Comparison of ENCODE assay signal across 25 cellular contexts in genomic region chr15:92021765-92022164, GRCh38.
A peak's percentile ranks its signal among the peaks of the same experiment; 100 is the strongest.
DNase-seq lines count a peak whose midpoint lies in the region; ATAC-seq and TF ChIP-seq lines count a peak whose summit lies in the region.
"Had no signal": no experiment of that assay in that cellular context is flagged by ENCODE, and none has a peak within 500 bp of the region (broad histone marks: within the 10 kb centered on the region; RNA-seq: fewer than 3 reads in every experiment).

No MANE protein-coding gene starts in this region.

- no peaks in the 10 kb centered on the region for H3K36me3 Mint-ChIP-seq in activated naive CD8-positive, alpha-beta T cell treated with anti-CD3 and anti-CD28 coated beads, Interleukin-2, amount 50 U/mL, for 24 hours (ENCODE audit: low read depth)
- H3K36me3 Mint-ChIP-seq: IgD-negative memory B cell had no signal

- peaks cover 16% of the 10 kb centered on the region for H3K4me1 Mint-ChIP-seq in activated naive CD8-positive, alpha-beta T cell treated with anti-CD3 and anti-CD28 coated beads, Interleukin-2, amount 50 U/mL, for 24 hours
- H3K4me1 Mint-ChIP-seq: IgD-negative memory B cell, nephron had no signal

- H3K27ac ChIP-seq in BLaER1 treated with 17β-estradiol and CSF1 and Interleukin-3, amounts not matched to agents 10 nM and 100 nM: no peak overlapping the region
- H3K27ac ChIP-seq: epithelial cell of prostate, lower lobe of right lung, upper lobe of left lung, VCaP had no signal

- H3K4me2 ChIP-seq in BLaER1 treated with 17β-estradiol and CSF1 and Interleukin-3, amounts not matched to agents 10 nM and 100 nM: peak overlapping the region in 9 of 11 experiments; percentile 2 to 58 (median 29); a peak in 9 of 22 replicates

- no peak overlapping the region for H3K27ac Mint-ChIP-seq in activated naive CD8-positive, alpha-beta T cell treated with anti-CD3 and anti-CD28 coated beads, Interleukin-2, amount 50 U/mL, for 24 hours
- H3K27ac Mint-ChIP-seq: activated T-cell treated with anti-CD3 and anti-CD28 coated beads, Interleukin-2, amount 50 U/mL, for 24 hours; nephron; T-helper 2 cell treated with Interferon-gamma antibody and Interleukin-4, amounts not matched to agents 5 μg/mL and 100 μg/mL, for 36 hours had no signal

- H3K4me3 ChIP-seq in BLaER1 treated with 17β-estradiol and CSF1 and Interleukin-3, amounts not matched to agents 10 nM and 100 nM: no peak overlapping the region
- H3K4me3 ChIP-seq in mucosa of descending colon: no peak overlapping the region
- H3K4me3 ChIP-seq: lower lobe of right lung, upper lobe of left lung had no signal

- intact Hi-C loops in mucosa of descending colon (cut with DNase I, micrococcal nuclease): no loop called here

- H3K9ac ChIP-seq in BLaER1 treated with 17β-estradiol and CSF1 and Interleukin-3, amounts not matched to agents 10 nM and 100 nM: no peak overlapping the region; a peak in 1 of 22 replicates

- H3K9me3 Mint-ChIP-seq in activated naive CD8-positive, alpha-beta T cell treated with anti-CD3 and anti-CD28 coated beads, Interleukin-2, amount 50 U/mL, for 24 hours: no peaks in the 10 kb centered on the region
- H3K9me3 Mint-ChIP-seq: activated T-cell treated with anti-CD3 and anti-CD28 coated beads, Interleukin-2, amount 50 U/mL, for 24 hours; IgD-negative memory B cell; nephron; T-helper 2 cell treated with Interferon-gamma antibody and Interleukin-4, amounts not matched to agents 5 μg/mL and 100 μg/mL, for 36 hours had no signal

- H4K20me1 ChIP-seq in BLaER1 treated with 17β-estradiol and CSF1 and Interleukin-3, amounts not matched to agents 10 nM and 100 nM: peaks cover 0 to 21% (median 0%) of the 10 kb centered on the region in 11 experiments; a peak in 4 of 22 replicates

- ATAC-seq in HG03139 (IDR thresholded peaks at IDR 0.05; ENCODE audit: unreplicated experiment) (peak; percentile 54), mucosa of descending colon (peak; percentile 71)
- peak; percentile 40 for ATAC-seq in activated naive CD8-positive, alpha-beta T cell treated with anti-CD3 and anti-CD28 coated beads, Interleukin-2, amount 50 U/mL, for 24 hours
- ATAC-seq: lower lobe of right lung had no signal

- H3K27me3 ChIP-seq in BLaER1 treated with 17β-estradiol and CSF1 and Interleukin-3, amounts not matched to agents 10 nM and 100 nM: no peaks in the 10 kb centered on the region
- H3K27me3 ChIP-seq: upper lobe of left lung had no signal

- no peaks in the 10 kb centered on the region for H3K36me3 ChIP-seq in BLaER1 treated with 17β-estradiol and CSF1 and Interleukin-3, amounts not matched to agents 10 nM and 100 nM
- no peaks in the 10 kb centered on the region for H3K36me3 ChIP-seq in mucosa of descending colon (ENCODE audit: low read depth)
- H3K36me3 ChIP-seq: lower lobe of right lung, upper lobe of left lung had no signal

- no peak overlapping the region for H3K4me3 Mint-ChIP-seq in activated naive CD8-positive, alpha-beta T cell treated with anti-CD3 and anti-CD28 coated beads, Interleukin-2, amount 50 U/mL, for 24 hours
- H3K4me3 Mint-ChIP-seq: activated T-cell treated with anti-CD3 and anti-CD28 coated beads, Interleukin-2, amount 50 U/mL, for 24 hours; IgD-negative memory B cell; nephron; T-helper 2 cell treated with Interferon-gamma antibody and Interleukin-4, amounts not matched to agents 5 μg/mL and 100 μg/mL, for 36 hours had no signal

- no peaks in the 10 kb centered on the region for H3K27me3 Mint-ChIP-seq in activated naive CD8-positive, alpha-beta T cell treated with anti-CD3 and anti-CD28 coated beads, Interleukin-2, amount 50 U/mL, for 24 hours
- H3K27me3 Mint-ChIP-seq: activated T-cell treated with anti-CD3 and anti-CD28 coated beads, Interleukin-2, amount 50 U/mL, for 24 hours; IgD-negative memory B cell had no signal

- DNase-seq in activated naive CD8-positive, alpha-beta T cell treated with anti-CD3 and anti-CD28 coated beads, Interleukin-2, amount 50 U/mL, for 24 hours: no peak
- DNase-seq in mucosa of descending colon: peak in 1 of 3 donors; percentile 19
- no peak for DNase-seq in activated CD4-positive, alpha-beta T cell treated with anti-CD3 and anti-CD28 coated beads for 48 hours
- no peak for DNase-seq in NK-92 treated with Interleukin-12 subunit alpha and Interleukin-12 subunit beta, amount 100 ng/mL, for 24 hours (lab: John Stamatoyannopoulos, UW)
- no peak for DNase-seq in stimulated activated CD8-positive, alpha-beta memory T cell treated with anti-CD3 and anti-CD28 coated beads, Interleukin-4, amount 100 ng/mL, for 48 hours
- DNase-seq: activated CD4-positive, alpha-beta T cell treated with anti-CD3 and anti-CD28 coated beads for 4 hours; activated gamma-delta T cell treated with Interleukin-2 at 50 U/mL for 16 hours; activated T-cell treated with anti-CD3 and anti-CD28 coated beads, Interleukin-2, amount 50 U/mL, for 24 hours; cerebellar nuclear complex; DMS79; glutamatergic neuron; kidney; lower lobe of right lung; NCI-H1105; NCI-H446; SHP77; substantia nigra; upper lobe of left lung had no signal

- H3K9me3 ChIP-seq in BLaER1 treated with 17β-estradiol and CSF1 and Interleukin-3, amounts not matched to agents 10 nM and 100 nM (replicated peaks in 1 of 11): no peaks in the 10 kb centered on the region
- H3K9me3 ChIP-seq in mucosa of descending colon: no peaks in the 10 kb centered on the region
- H3K9me3 ChIP-seq: lower lobe of right lung, upper lobe of left lung had no signal

- H3K4me1 ChIP-seq in BLaER1 treated with 17β-estradiol and CSF1 and Interleukin-3, amounts not matched to agents 10 nM and 100 nM: peaks cover 4 to 13% (median 7%) of the 10 kb centered on the region in 10 experiments; a peak in 18 of 20 replicates
- H3K4me1 ChIP-seq in mucosa of descending colon (ENCODE audit: low read depth): peaks cover 6% of the 10 kb centered on the region

- TF ChIP-seq CTCF in mucosa of descending colon (IDR thresholded peaks at IDR 0.05): no peak
